31 cellular contexts compared by ENCODE assay signal in genomic region chr2:31300309-31300708, GRCh38.
"Had no signal": no experiment of that assay in that cellular context is flagged by ENCODE, and none has a peak within 500 bp of the region (broad histone marks: within the 10 kb centered on the region; RNA-seq: fewer than 3 reads in every experiment).

No MANE protein-coding gene starts in this region.

- H3K4me3 ChIP-seq: ascending aorta, breast epithelium, coronary artery, dorsolateral prefrontal cortex, esophagus muscularis mucosa, gastrocnemius medialis, heart right ventricle had no signal

- H3K27ac ChIP-seq: ascending aorta, breast epithelium, coronary artery, dorsolateral prefrontal cortex, esophagus muscularis mucosa, foreskin keratinocyte, gastrocnemius medialis, heart right ventricle, VCaP had no signal

- H3K4me1 Mint-ChIP-seq: activated CD4-positive, alpha-beta T cell treated with anti-CD3 and anti-CD28 coated beads, Interleukin-2, amount 10 ng/mL, durations not matched to agents 7 days and 5 days; activated naive CD4-positive, alpha-beta T cell treated with anti-CD3 and anti-CD28 coated beads, Interleukin-2, amount 10 ng/mL, durations not matched to agents 7 days and 5 days; activated naive CD8-positive, alpha-beta T cell treated with anti-CD3 and anti-CD28 coated beads, Interleukin-2, amount 10 ng/mL, durations not matched to agents 7 days and 5 days; central memory CD8-positive, alpha-beta T cell had no signal

- H3K9me3 ChIP-seq: ascending aorta, breast epithelium, esophagus muscularis mucosa, gastrocnemius medialis, heart right ventricle had no signal

- H3K27me3 ChIP-seq: ascending aorta, breast epithelium, dorsolateral prefrontal cortex, esophagus muscularis mucosa, foreskin keratinocyte, gastrocnemius medialis, heart right ventricle had no signal

- H3K27me3 Mint-ChIP-seq: activated T-cell treated with anti-CD3 and anti-CD28 coated beads, Interleukin-2, amount 50 U/mL, for 24 hours; brain; dendritic cell treated with granulocyte-macrophage colony-stimulating factor and Interleukin-4, amounts not matched to agents 40 ng/mL and 50 ng/mL, for 4 days had no signal

- H3K9me3 Mint-ChIP-seq: activated CD4-positive, alpha-beta memory T cell treated with anti-CD3 and anti-CD28 coated beads, Interleukin-2, amount 10 ng/mL, durations not matched to agents 7 days and 5 days; activated CD4-positive, alpha-beta T cell treated with anti-CD3 and anti-CD28 coated beads, Interleukin-2, amount 10 ng/mL, durations not matched to agents 7 days and 5 days; activated naive CD4-positive, alpha-beta T cell treated with anti-CD3 and anti-CD28 coated beads, Interleukin-2, amount 10 ng/mL, durations not matched to agents 7 days and 5 days; activated naive CD4-positive, alpha-beta T cell treated with anti-CD3 and anti-CD28 coated beads, Interleukin-2, amount 50 U/mL, for 72 hours; activated naive CD8-positive, alpha-beta T cell treated with anti-CD3 and anti-CD28 coated beads, Interleukin-2, amount 10 ng/mL, durations not matched to agents 7 days and 5 days; activated T-cell treated with anti-CD3 and anti-CD28 coated beads, Interleukin-2, amount 50 U/mL, for 24 hours; activated T-cell treated with anti-CD3 and anti-CD28 coated beads, Interleukin-2, amount 50 U/mL, for 72 hours; brain; central memory CD8-positive, alpha-beta T cell; dendritic cell treated with granulocyte-macrophage colony-stimulating factor and Interleukin-4, amounts not matched to agents 40 ng/mL and 50 ng/mL, for 4 days; endodermal cell; WTC11 had no signal

- H3K36me3 ChIP-seq: ascending aorta, breast epithelium, esophagus muscularis mucosa, gastrocnemius medialis, heart right ventricle had no signal

- DNase-seq: activated CD4-positive, alpha-beta memory T cell treated with anti-CD3 and anti-CD28 coated beads, Interleukin-2, amount 10 ng/mL, durations not matched to agents 7 days and 5 days; activated CD4-positive, alpha-beta T cell treated with anti-CD3 and anti-CD28 coated beads for 1 hour; activated CD4-positive, alpha-beta T cell treated with anti-CD3 and anti-CD28 coated beads for 4 hours; activated CD4-positive, alpha-beta T cell treated with anti-CD3 and anti-CD28 coated beads, Interleukin-2, amount 10 ng/mL, durations not matched to agents 7 days and 5 days; activated CD4-positive, alpha-beta T cell treated with anti-CD3 and anti-CD28 coated beads, Interleukin-2, amount 50 U/mL, for 4 hours; activated CD8-positive, alpha-beta memory T cell treated with anti-CD3 and anti-CD28 coated beads, Interleukin-2, amount 50 U/mL, for 48 hours; activated gamma-delta T cell; activated naive CD4-positive, alpha-beta T cell; activated naive CD4-positive, alpha-beta T cell treated with anti-CD3 and anti-CD28 coated beads, Interleukin-2, amount 10 ng/mL, durations not matched to agents 7 days and 5 days; activated naive CD8-positive, alpha-beta T cell treated with anti-CD3 and anti-CD28 coated beads, Interleukin-2, amount 10 ng/mL, durations not matched to agents 7 days and 5 days; activated T-cell treated with anti-CD3 and anti-CD28 coated beads for 4 hours; activated T-cell treated with anti-CD3 and anti-CD28 coated beads, Interleukin-2, amount 50 U/mL, for 24 hours; activated T-cell treated with anti-CD3 and anti-CD28 coated beads, Interleukin-2, amount 50 U/mL, for 72 hours; dorsolateral prefrontal cortex; effector memory CD4-positive, alpha-beta T cell; erythroblast; gastrocnemius medialis; heart right ventricle; T-helper 2 cell had no signal

- H3K4me3 Mint-ChIP-seq: activated CD4-positive, alpha-beta memory T cell treated with anti-CD3 and anti-CD28 coated beads, Interleukin-2, amount 10 ng/mL, durations not matched to agents 7 days and 5 days; activated CD4-positive, alpha-beta T cell treated with anti-CD3 and anti-CD28 coated beads, Interleukin-2, amount 10 ng/mL, durations not matched to agents 7 days and 5 days; activated naive CD4-positive, alpha-beta T cell treated with anti-CD3 and anti-CD28 coated beads, Interleukin-2, amount 10 ng/mL, durations not matched to agents 7 days and 5 days; activated naive CD8-positive, alpha-beta T cell treated with anti-CD3 and anti-CD28 coated beads, Interleukin-2, amount 10 ng/mL, durations not matched to agents 7 days and 5 days; activated T-cell treated with anti-CD3 and anti-CD28 coated beads, Interleukin-2, amount 50 U/mL, for 24 hours; activated T-cell treated with anti-CD3 and anti-CD28 coated beads, Interleukin-2, amount 50 U/mL, for 72 hours; brain; central memory CD8-positive, alpha-beta T cell; dendritic cell treated with granulocyte-macrophage colony-stimulating factor and Interleukin-4, amounts not matched to agents 40 ng/mL and 50 ng/mL, for 4 days; endodermal cell had no signal

- H3K36me3 Mint-ChIP-seq: activated naive CD4-positive, alpha-beta T cell treated with anti-CD3 and anti-CD28 coated beads, Interleukin-2, amount 10 ng/mL, durations not matched to agents 7 days and 5 days; activated naive CD4-positive, alpha-beta T cell treated with anti-CD3 and anti-CD28 coated beads, Interleukin-2, amount 50 U/mL, for 72 hours; activated naive CD8-positive, alpha-beta T cell treated with anti-CD3 and anti-CD28 coated beads, Interleukin-2, amount 10 ng/mL, durations not matched to agents 7 days and 5 days; brain; WTC11 had no signal

- H3K27ac Mint-ChIP-seq: activated CD4-positive, alpha-beta memory T cell treated with anti-CD3 and anti-CD28 coated beads, Interleukin-2, amount 10 ng/mL, durations not matched to agents 7 days and 5 days; activated CD4-positive, alpha-beta T cell treated with anti-CD3 and anti-CD28 coated beads, Interleukin-2, amount 10 ng/mL, durations not matched to agents 7 days and 5 days; activated naive CD4-positive, alpha-beta T cell treated with anti-CD3 and anti-CD28 coated beads, Interleukin-2, amount 10 ng/mL, durations not matched to agents 7 days and 5 days; activated naive CD4-positive, alpha-beta T cell treated with anti-CD3 and anti-CD28 coated beads, Interleukin-2, amount 50 U/mL, for 72 hours; activated naive CD8-positive, alpha-beta T cell treated with anti-CD3 and anti-CD28 coated beads, Interleukin-2, amount 10 ng/mL, durations not matched to agents 7 days and 5 days; activated T-cell treated with anti-CD3 and anti-CD28 coated beads, Interleukin-2, amount 50 U/mL, for 24 hours; activated T-cell treated with anti-CD3 and anti-CD28 coated beads, Interleukin-2, amount 50 U/mL, for 72 hours; brain; dendritic cell treated with granulocyte-macrophage colony-stimulating factor and Interleukin-4, amounts not matched to agents 40 ng/mL and 50 ng/mL, for 4 days; endodermal cell had no signal

- ATAC-seq: activated naive CD4-positive, alpha-beta T cell treated with anti-CD3 and anti-CD28 coated beads, Interleukin-2, amount 50 U/mL, for 72 hours; activated T-cell treated with anti-CD3 and anti-CD28 coated beads, Interleukin-2, amount 50 U/mL, for 72 hours; foreskin keratinocyte; gastrocnemius medialis; heart right ventricle had no signal
